In genomic region chr10:47028466-47028865, GRCh38 we compare ENCODE assay signal across 28 cellular contexts.
DNase-seq lines count a peak whose midpoint lies in the region; ATAC-seq and TF ChIP-seq lines count a peak whose summit lies in the region.
"Had no signal": no experiment of that assay in that cellular context is flagged by ENCODE, and none has a peak within 500 bp of the region (broad histone marks: within the 10 kb centered on the region; RNA-seq: fewer than 3 reads in every experiment).

No MANE protein-coding gene starts in this region.

- H3K27me3 Mint-ChIP-seq in WTC11 (ENCODE audit: low read depth): no peaks in the 10 kb centered on the region
- H3K27me3 Mint-ChIP-seq: central memory CD8-positive, alpha-beta T cell had no signal

- no peaks in the 10 kb centered on the region for H3K9me3 ChIP-seq in left lung
- no peaks in the 10 kb centered on the region for H3K9me3 ChIP-seq in testis
- H3K9me3 ChIP-seq: SK-N-SH had no signal

- H3K4me1 Mint-ChIP-seq in WTC11: no peaks in the 10 kb centered on the region
- H3K4me1 Mint-ChIP-seq: B cell; central memory CD8-positive, alpha-beta T cell had no signal

- no peaks in the 10 kb centered on the region for H3K27me3 ChIP-seq in left lung
- H3K27me3 ChIP-seq in testis: no peaks in the 10 kb centered on the region

- H3K4me3 ChIP-seq in left lung: no peak overlapping the region
- H3K4me3 ChIP-seq in testis: no peak overlapping the region
- H3K4me3 ChIP-seq: GM23248 had no signal

- H3K36me3 ChIP-seq in left lung (no peaks in the 10 kb centered on the region), testis (ENCODE audit: low read depth, missing control alignments) (no peaks in the 10 kb centered on the region)

- H3K27ac Mint-ChIP-seq in WTC11: no peak overlapping the region
- H3K27ac Mint-ChIP-seq: activated T-cell treated with anti-CD3 and anti-CD28 coated beads, Interleukin-2, amount 50 U/mL, for 72 hours; B cell; dendritic cell treated with granulocyte-macrophage colony-stimulating factor and Interleukin-4, amounts not matched to agents 40 ng/mL and 50 ng/mL, for 4 days; naive thymus-derived CD4-positive, alpha-beta T cell had no signal

- no peak for TF ChIP-seq POLR2A in testis (IDR thresholded peaks at IDR 0.05)

- H3K27ac ChIP-seq in left lung: no peak overlapping the region
- no peak overlapping the region for H3K27ac ChIP-seq in testis
- H3K27ac ChIP-seq: GM23248 had no signal

- H3K4me1 ChIP-seq in left lung: no peaks in the 10 kb centered on the region
- no peaks in the 10 kb centered on the region for H3K4me1 ChIP-seq in testis

- H3K36me3 Mint-ChIP-seq in WTC11: no peaks in the 10 kb centered on the region
- H3K36me3 Mint-ChIP-seq: CD8-positive, alpha-beta memory T cell; naive thymus-derived CD4-positive, alpha-beta T cell had no signal

- 0 out of 2 replicates have a peak, but pooled peaks cover 4% of the 10 kb centered on the region for H3K9me3 Mint-ChIP-seq in WTC11
- H3K9me3 Mint-ChIP-seq: activated T-cell treated with anti-CD3 and anti-CD28 coated beads, Interleukin-2, amount 50 U/mL, for 72 hours; CD8-positive, alpha-beta memory T cell; central memory CD8-positive, alpha-beta T cell; dendritic cell treated with granulocyte-macrophage colony-stimulating factor and Interleukin-4, amounts not matched to agents 40 ng/mL and 50 ng/mL, for 4 days had no signal

- CTCF ChIA-PET in WTC11 (lab: Charles Lee): interaction anchor here (1.5 to 1.7 kb wide), 2 partner anchors 19 to 284 kb away, joined by 5 to 8 read pairs; no protein-coding TSS in a partner anchor

- TF ChIP-seq CTCF in WTC11 (IDR thresholded peaks at IDR 0.05) (no peak), left lung (IDR thresholded peaks at IDR 0.05) (no peak), testis (IDR thresholded peaks at IDR 0.05) (no peak)

- no peak overlapping the region for H3K4me3 Mint-ChIP-seq in WTC11
- H3K4me3 Mint-ChIP-seq: activated T-cell treated with anti-CD3 and anti-CD28 coated beads, Interleukin-2, amount 50 U/mL, for 72 hours; B cell; CD8-positive, alpha-beta memory T cell; central memory CD8-positive, alpha-beta T cell; dendritic cell treated with granulocyte-macrophage colony-stimulating factor and Interleukin-4, amounts not matched to agents 40 ng/mL and 50 ng/mL, for 4 days; naive thymus-derived CD4-positive, alpha-beta T cell had no signal

- intact Hi-C loops in cardiac septum (cut with DNase I): loop anchor here (10.0 kb wide), 1 partner anchor 286 kb away; no protein-coding TSS in a partner anchor
- intact Hi-C loops in left ventricle myocardium superior (cut with micrococcal nuclease): loop anchor here (10.0 kb wide), 1 partner anchor 286 kb away; no protein-coding TSS in a partner anchor
- intact Hi-C loops in left lung (cut with DNase I): loop anchor here in 1 of 2 donors (10.0 kb wide), 1 partner anchor 286 kb away; no protein-coding TSS in a partner anchor
- intact Hi-C loops in testis (cut with DNase I; ENCODE audit: low total_unique reads): no loop called here

- WGBS in testis, 2 donors: 93 to 96% methylated on average over 8 of the region's 8 CpGs

- DNase-seq in cardiac septum (ENCODE audit: low spot score): peak; percentile 68
- DNase-seq in left ventricle myocardium superior: no peak
- peak; percentile 4 for DNase-seq in WTC11 (ENCODE audit: low spot score)
- peak; percentile 28 to 51 for DNase-seq in left lung
- peak; percentile 1 for DNase-seq in testis
- no peak for DNase-seq in LoVo (ENCODE audit: low spot score)
- no peak for DNase-seq in NCI-H748 (lab: John Stamatoyannopoulos, UW; ENCODE audit: unreplicated experiment)
- no peak for DNase-seq in NCI-H774 (lab: John Stamatoyannopoulos, UW)
- DNase-seq: ACHN; activated CD4-positive, alpha-beta T cell treated with anti-CD3 and anti-CD28 coated beads for 1 hour; activated naive CD4-positive, alpha-beta T cell treated with Interleukin-2 at 50 U/mL for 16 hours; activated T-cell treated with anti-CD3 and anti-CD28 coated beads, Interleukin-2, amount 50 U/mL, for 72 hours; CD8-positive, alpha-beta memory T cell; DMS 273 treated with DMSO at 0.1 percent for 48 hours; glutamatergic neuron; GM23248; NCI-H1105 treated with DMSO at 0.1 percent for 48 hours; NCI-H1930; NCI-H524 treated with DMSO at 0.1 percent for 48 hours; NK-92 treated with Interleukin-12 subunit alpha and Interleukin-12 subunit beta, amount 100 ng/mL, for 24 hours; occipital lobe; SK-N-SH; stimulated activated naive CD8-positive, alpha-beta T cell treated with anti-CD3 and anti-CD28 coated beads, Interleukin-15, Interleukin-2, amounts not matched to agents 100 U/mL and 50 U/mL, for 24 hours had no signal

- no peak for ATAC-seq in left ventricle myocardium superior
- no peak for ATAC-seq in WTC11
- ATAC-seq in left lung: no peak
- ATAC-seq: activated T-cell treated with anti-CD3 and anti-CD28 coated beads, Interleukin-2, amount 50 U/mL, for 72 hours; esophagus mucosa; naive thymus-derived CD4-positive, alpha-beta T cell; stimulated activated naive CD8-positive, alpha-beta T cell treated with anti-CD3 and anti-CD28 coated beads, Interleukin-15, Interleukin-2, amounts not matched to agents 100 U/mL and 50 U/mL, for 24 hours had no signal

- POLR2A ChIA-PET in WTC11 (lab: Charles Lee): no interaction called here

TF ChIP-seq in WTC11, 78 proteins besides CTCF, POLR2A, EP300 and RAD21:
- TF ChIP-seq ESRRA (CRISPR knock-in tag; IDR thresholded peaks at IDR 0.05; ENCODE audit: borderline replicate concordance) (no peak), ATF2 (CRISPR knock-in tag; IDR thresholded peaks at IDR 0.05; ENCODE audit: borderline replicate concordance, low read depth) (no peak), MYBL2 (CRISPR knock-in tag; IDR thresholded peaks at IDR 0.05) (no peak), ZNF671 (CRISPR knock-in tag; IDR thresholded peaks at IDR 0.05) (no peak), FOXJ3 (CRISPR knock-in tag; IDR thresholded peaks at IDR 0.05; ENCODE audit: borderline replicate concordance) (no peak), CREM (CRISPR knock-in tag; IDR thresholded peaks at IDR 0.05) (no peak), ZBTB21 (CRISPR knock-in tag; IDR thresholded peaks at IDR 0.05; ENCODE audit: borderline replicate concordance) (no peak)

Comparison
In these comparisons a context has a peak if more than half of its experiments do, and no peak if none do; other contexts are left out.
1. DNase-seq: peak in cardiac septum (single experiment), WTC11 (single experiment), left lung (2 of 2) and testis (single experiment); none in left ventricle myocardium superior (single experiment), LoVo (single experiment), NCI-H748 (single experiment) and NCI-H774 (single experiment).